ENCODE assay signal across 8 cellular contexts in genomic region chr15:62110000-62110851, GRCh38. TPM values are rescaled to one million over a fixed set of nuclear protein-coding genes. Genes with fewer than 3 reads are reported as not detected.
DNase-seq lines count a peak whose midpoint lies in the region; ATAC-seq lines count a peak whose summit lies in the region.

No MANE protein-coding gene starts in this region.

- no peak for ATAC-seq in GM19351 (IDR thresholded peaks at IDR 0.05; ENCODE audit: unreplicated experiment)
- no peak for ATAC-seq in HG03196 (IDR thresholded peaks at IDR 0.05; ENCODE audit: unreplicated experiment)
- ATAC-seq in GM21786 (IDR thresholded peaks at IDR 0.05; ENCODE audit: unreplicated experiment) = no peak

- DNase-seq in DMS79 treated with DMSO at 0.1 percent for 48 hours (lab: John Stamatoyannopoulos, UW) (peak; percentile 47), NCI-H345 (lab: John Stamatoyannopoulos, UW) (peak; percentile 82), dermis microvascular lymphatic vessel endothelial cell (ENCODE audit: low read depth in 2 of 2) (peak; percentile 96), pulmonary artery endothelial cell (ENCODE audit: low read depth, low spot score) (peak; percentile 64), ureter (ENCODE audit: low spot score) (no peak)

RNA-seq across cellular contexts. Expression of gene C2CD4A, which starts 43.4 kb away (rescaled TPM):
- total RNA-seq in dermis microvascular lymphatic vessel endothelial cell = 3.2 and 4.3 TPM in 2 replicates
- total RNA-seq in pulmonary artery endothelial cell = 0.74 and 3.2 TPM in 2 replicates
- 0.49 TPM for total RNA-seq in ureter

RNA-seq across cellular contexts. Expression of gene VPS13C, which starts 50.0 kb away (rescaled TPM):
- total RNA-seq in dermis microvascular lymphatic vessel endothelial cell (89.0 and 103 TPM in 2 replicates), pulmonary artery endothelial cell (85.9 and 97.9 TPM in 2 replicates), ureter (166 TPM)

RNA-seq across cellular contexts. Expression of gene C2CD4B, which starts 54.9 kb away (rescaled TPM):
- total RNA-seq in dermis microvascular lymphatic vessel endothelial cell (28.2 and 44.5 TPM in 2 replicates), pulmonary artery endothelial cell (9.2 and 32.5 TPM in 2 replicates), ureter (2.8 TPM)
